11 cellular contexts compared by ENCODE assay signal in genomic region chr7:35754741-35755140, GRCh38. TPM values are rescaled to one million over a fixed set of nuclear protein-coding genes. Genes with fewer than 3 reads are reported as not detected.
A peak's percentile ranks its signal among the peaks of the same experiment; 100 is the strongest.
DNase-seq lines count a peak whose midpoint lies in the region; ATAC-seq and TF ChIP-seq lines count a peak whose summit lies in the region.
"Had no signal": no experiment of that assay in that cellular context is flagged by ENCODE, and none has a peak within 500 bp of the region (broad histone marks: within the 10 kb centered on the region; RNA-seq: fewer than 3 reads in every experiment).

No MANE protein-coding gene starts in this region.

- H3K9ac ChIP-seq in SK-N-SH = 0 out of 2 replicates have a peak overlapping the region, but pooled peaks have one; percentile 9

- H3K4me3 ChIP-seq in SK-N-SH (ENCODE audit: low read depth in 2 of 2, low read length in 1 of 2) = no peak overlapping the region
- no peak overlapping the region for H3K4me3 ChIP-seq in cardiac muscle cell
- peak overlapping the region; percentile 6 for H3K4me3 ChIP-seq in psoas muscle

- ATAC-seq in psoas muscle (peak; percentile 64 to 85 (median 79)), GM19023 (IDR thresholded peaks at IDR 0.05; ENCODE audit: unreplicated experiment) (no peak), GM21360 (IDR thresholded peaks at IDR 0.05; ENCODE audit: unreplicated experiment) (no peak)

- no peak for TF ChIP-seq RAD21 in SK-N-SH (IDR thresholded peaks at IDR 0.05; ENCODE audit: low read length)

- CTCF ChIA-PET in SK-N-SH (lab: Yijun Ruan, JAX) = interaction anchor here (1.0 to 2.8 kb wide), 5 partner anchors 39 to 153 kb away, joined by 3 to 21 read pairs (median 5); partner anchors contain the start of gene SEPTIN7

- 6% methylated on average over 1 of the region's 1 CpG for WGBS in SK-N-SH (ENCODE audit: low lambda C conversion rate)
- WGBS in psoas muscle, 3 donors = 6 to 38% (median 23%) methylated on average over 1 of the region's 1 CpG

- H3F3A ChIP-seq in SK-N-SH (replicated peaks; ENCODE audit: insufficient read depth) = peaks cover 15% of the 10 kb centered on the region

- H2AFZ ChIP-seq in SK-N-SH (ENCODE audit: low read depth) = peak overlapping the region; percentile 68

- H3K79me2 ChIP-seq in SK-N-SH (ENCODE audit: insufficient read depth) = no peaks in the 10 kb centered on the region

- TF ChIP-seq EP300 in SK-N-SH (IDR thresholded peaks at IDR 0.05; ENCODE audit: borderline replicate concordance in 1 of 2, low read depth in 1 of 2, low read length in 1 of 2) = peak in 1 of 2 experiments; percentile 50; a peak in 1 of 4 replicates

- TF ChIP-seq CTCF in SK-N-SH (IDR thresholded peaks at IDR 0.05) (no peak), cardiac muscle cell (IDR thresholded peaks at IDR 0.05; ENCODE audit: low read depth, low read length) (no peak), psoas muscle (IDR thresholded peaks at IDR 0.05) (no peak)

- H3K4me2 ChIP-seq in SK-N-SH = peak overlapping the region; percentile 33

- POLR2A ChIA-PET in SK-N-SH (lab: Yijun Ruan, JAX) = interaction anchor here (1.3 kb wide), 1 partner anchor 46 kb away, joined by 7 read pairs; the partner anchor contains the start of gene SEPTIN7

- peak overlapping the region; percentile 78 to 96 for H3K27ac ChIP-seq in SK-N-SH (ENCODE audit: low read depth in 2 of 2, low read length in 1 of 2)
- peak overlapping the region; percentile 41 for H3K27ac ChIP-seq in cardiac muscle cell
- peak overlapping the region; percentile 80 for H3K27ac ChIP-seq in psoas muscle

- H3K4me1 ChIP-seq in SK-N-SH (ENCODE audit: control insufficient read depth in 1 of 2, insufficient read depth in 2 of 2, low read depth in 1 of 2, low read length in 1 of 2) (peaks cover 30 to 42% of the 10 kb centered on the region in 2 experiments; a peak in 3 of 4 replicates), cardiac muscle cell (ENCODE audit: low read depth) (peaks cover 32% of the 10 kb centered on the region), psoas muscle (peaks cover 44% of the 10 kb centered on the region)

- H4K20me1 ChIP-seq in SK-N-SH (ENCODE audit: insufficient read depth) = no peaks in the 10 kb centered on the region

- H3K36me3 ChIP-seq in SK-N-SH (replicated peaks in 1 of 2; ENCODE audit: control insufficient read depth in 1 of 2, insufficient read depth in 2 of 2, low read length in 1 of 2) (no peaks in the 10 kb centered on the region), cardiac muscle cell (no peaks in the 10 kb centered on the region), psoas muscle (ENCODE audit: insufficient read depth in 1 of 2, low read depth in 1 of 2) (no peaks in the 10 kb centered on the region)

- intact Hi-C loops in psoas muscle (cut with DNase I) = loop anchor here in 1 of 2 donors (2.0 to 5.0 kb wide), 2 partner anchors 37 to 46 kb away; partner anchors contain the start of gene SEPTIN7

- H3K9me3 ChIP-seq in SK-N-SH (no peaks in the 10 kb centered on the region), cardiac muscle cell (ENCODE audit: low read depth) (no peaks in the 10 kb centered on the region), psoas muscle (no peaks in the 10 kb centered on the region)

- H3K9me2 ChIP-seq in SK-N-SH = no peaks in the 10 kb centered on the region

- DNase-seq in EH (ENCODE audit: low read depth) = peak; percentile 1
- DNase-seq in SK-N-SH = peak; percentile 49
- peak in 1 of 2 donors; percentile 86 for DNase-seq in cardiac muscle cell (ENCODE audit: low read depth in 1 of 2, low spot score in 1 of 2)
- DNase-seq in psoas muscle = no peak
- no peak for DNase-seq in kidney glomerular epithelial cell (lab: John Stamatoyannopoulos, UW)
- no peak for DNase-seq in NCI-H446 treated with DMSO at 0.1 percent for 48 hours (lab: John Stamatoyannopoulos, UW)
- DNase-seq: activated naive CD8-positive, alpha-beta T cell treated with anti-CD3 and anti-CD28 coated beads, Interleukin-2, amount 10 ng/mL, durations not matched to agents 7 days and 5 days; NCI-H2081 treated with DMSO at 0.1 percent for 48 hours; trophoblast cell had no signal

- H3K27me3 ChIP-seq in SK-N-SH (ENCODE audit: insufficient read depth) = no peaks in the 10 kb centered on the region
- H3K27me3 ChIP-seq in cardiac muscle cell = no peaks in the 10 kb centered on the region
- H3K27me3 ChIP-seq in psoas muscle (ENCODE audit: insufficient read depth in 3 of 3, low read length in 2 of 3) = no peaks in the 10 kb centered on the region

TF ChIP-seq in SK-N-SH, 30 proteins besides CTCF, POLR2A, EP300 and RAD21:
- TF ChIP-seq MXI1 (IDR thresholded peaks at IDR 0.05; ENCODE audit: low read depth, low read length) = 0 out of 2 replicates have a peak, but pooled peaks have one; percentile 35
- no peak for TF ChIP-seq CHD2 (IDR thresholded peaks at IDR 0.05; ENCODE audit: low read length, partially characterized antibody)
- no peak for TF ChIP-seq TEAD4 (IDR thresholded peaks at IDR 0.05; ENCODE audit: borderline replicate concordance, insufficient read depth)
- TF ChIP-seq USF1 (IDR thresholded peaks at IDR 0.05; ENCODE audit: borderline replicate concordance, low read depth) = no peak
- TF ChIP-seq GATA2 (CRISPR knock-in tag; IDR thresholded peaks at IDR 0.05) = peak; percentile 64
- TF ChIP-seq RCOR1 (IDR thresholded peaks at IDR 0.05; ENCODE audit: low read length) = peak; percentile 64
- TF ChIP-seq JUND (IDR thresholded peaks at IDR 0.05) = no peak
- no peak for TF ChIP-seq ZBTB33 (IDR thresholded peaks at IDR 0.05; ENCODE audit: borderline replicate concordance, low read depth)
- peak; percentile 14; the same call in 1 of the 2 replicates for TF ChIP-seq RFX5 (IDR thresholded peaks at IDR 0.05; ENCODE audit: low read length)
TF ChIP-seq in SK-N-SH: peak in this region for 4.

RNA-seq across cellular contexts. Expression of gene SEPTIN7, which starts 46.1 kb away (rescaled TPM):
- polyA plus RNA-seq in SK-N-SH (2012; rRNA removed) (119 and 171 TPM in 2 replicates), cardiac muscle cell (560 and 582 TPM in 2 replicates), psoas muscle (100 to 1,000 TPM; 120 to 136 (median 126) TPM)
- polyA plus RNA-seq in SK-N-SH (2012; cell fraction: cytosol; rRNA removed) = 202 and 288 TPM in 2 replicates
- polyA plus RNA-seq in SK-N-SH (2012; cell fraction: nucleus; rRNA removed) = 55.8 and 118 TPM in 2 replicates
- total RNA-seq in cardiac muscle cell (192 and 261 TPM in 2 replicates), psoas muscle (100 to 1,000 TPM; 106 to 142 (median 127) TPM)

RNA-seq across cellular contexts. Expression of gene HERPUD2, which starts 59.8 kb away (rescaled TPM):
- 39.2 and 48.3 TPM in 2 replicates for polyA plus RNA-seq in SK-N-SH (2012; rRNA removed)
- polyA plus RNA-seq in SK-N-SH (2012; cell fraction: cytosol; rRNA removed) = 32.4 and 42.3 TPM in 2 replicates
- 17.4 and 26.3 TPM in 2 replicates for polyA plus RNA-seq in SK-N-SH (2012; cell fraction: nucleus; rRNA removed)
- 37.2 and 43.9 TPM in 2 replicates for total RNA-seq in cardiac muscle cell
- 21.7 and 34.0 TPM in 2 replicates for polyA plus RNA-seq in cardiac muscle cell
- 10 to 100 TPM; 12.5 to 21.5 (median 16.4) TPM for total RNA-seq in psoas muscle
- 10 to 100 TPM in 2 of 3 donors, 1 to 10 TPM in 1; 7.9 to 10.2 (median 10.0) TPM for polyA plus RNA-seq in psoas muscle

Comparison
In these comparisons a context has a peak if more than half of its experiments do, and no peak if none do; other contexts are left out.
1. DNase-seq: peak in EH (single experiment) and SK-N-SH (single experiment); none in psoas muscle (0 of 2), kidney glomerular epithelial cell (single experiment) and NCI-H446 treated with DMSO at 0.1 percent for 48 hours (single experiment).
2. ATAC-seq: peak in psoas muscle (4 of 4); none in GM19023 (single experiment) and GM21360 (single experiment).
3. Peak in every context shown above with its lines, with median percentiles within 50 percentile points of each other: H3K27ac ChIP-seq.